Comparison of ENCODE assay signal across 8 cellular contexts in the genomic region with DNA sequence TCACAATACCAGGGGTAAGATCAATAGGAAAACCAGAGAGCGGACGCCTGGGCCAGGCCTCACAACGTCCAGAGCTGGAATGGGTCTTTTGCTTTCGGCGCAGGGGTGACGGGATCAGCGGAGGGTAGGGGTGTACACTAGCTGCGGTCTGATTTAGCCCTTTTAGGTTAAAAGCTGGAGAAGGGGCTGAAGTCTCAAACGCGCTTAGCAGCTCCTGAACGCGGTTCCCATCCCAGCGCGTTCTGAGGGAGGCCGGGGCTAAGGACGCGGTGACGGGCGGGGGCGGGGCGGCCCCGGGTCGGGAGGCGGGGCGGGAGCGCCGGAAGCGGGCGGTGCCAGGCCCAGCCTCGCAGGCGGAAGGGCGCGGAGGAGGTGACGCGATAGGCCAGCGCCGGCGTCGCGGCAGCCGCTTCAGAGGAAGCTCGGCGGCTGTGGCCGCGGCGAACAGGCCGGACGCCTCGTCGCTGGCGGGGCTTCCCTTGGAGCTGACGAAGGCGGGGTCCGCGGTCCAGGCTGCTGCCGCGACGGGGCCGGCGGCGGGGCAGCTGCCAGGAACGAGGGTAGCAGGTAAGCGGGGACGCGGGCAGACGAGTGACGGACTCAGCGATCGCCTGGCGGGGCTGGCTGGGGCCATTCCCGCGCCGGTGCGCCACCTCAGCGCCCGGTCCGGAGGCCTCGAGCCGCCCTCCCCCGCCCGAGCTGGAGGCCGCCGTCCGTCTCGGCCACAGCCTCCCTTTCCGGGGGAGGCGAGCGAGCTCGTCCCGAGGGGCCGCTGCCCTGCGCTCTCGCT. TPM values are rescaled to one million over a fixed set of nuclear protein-coding genes. Genes with fewer than 3 reads are reported as not detected.
DNase-seq lines count a peak whose midpoint lies in the region; ATAC-seq, FAIRE-seq and TF ChIP-seq lines count a peak whose summit lies in the region.

A gene with protein sequence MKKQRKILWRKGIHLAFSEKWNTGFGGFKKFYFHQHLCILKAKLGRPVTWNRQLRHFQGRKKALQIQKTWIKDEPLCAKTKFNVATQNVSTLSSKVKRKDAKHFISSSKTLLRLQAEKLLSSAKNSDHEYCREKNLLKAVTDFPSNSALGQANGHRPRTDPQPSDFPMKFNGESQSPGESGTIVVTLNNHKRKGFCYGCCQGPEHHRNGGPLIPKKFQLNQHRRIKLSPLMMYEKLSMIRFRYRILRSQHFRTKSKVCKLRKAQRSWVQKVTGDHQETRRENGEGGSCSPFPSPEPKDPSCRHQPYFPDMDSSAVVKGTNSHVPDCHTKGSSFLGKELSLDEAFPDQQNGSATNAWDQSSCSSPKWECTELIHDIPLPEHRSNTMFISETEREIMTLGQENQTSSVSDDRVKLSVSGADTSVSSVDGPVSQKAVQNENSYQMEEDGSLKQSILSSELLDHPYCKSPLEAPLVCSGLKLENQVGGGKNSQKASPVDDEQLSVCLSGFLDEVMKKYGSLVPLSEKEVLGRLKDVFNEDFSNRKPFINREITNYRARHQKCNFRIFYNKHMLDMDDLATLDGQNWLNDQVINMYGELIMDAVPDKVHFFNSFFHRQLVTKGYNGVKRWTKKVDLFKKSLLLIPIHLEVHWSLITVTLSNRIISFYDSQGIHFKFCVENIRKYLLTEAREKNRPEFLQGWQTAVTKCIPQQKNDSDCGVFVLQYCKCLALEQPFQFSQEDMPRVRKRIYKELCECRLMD (plus strand): TSS at position 414 of the 790 bp plus-strand sequence. CDS start 17,262 bp downstream, outside the sequence.

- DNase-seq in GM12891 (ENCODE audit: insufficient read length, low spot score) (peak; percentile 90), NCI-H1417 treated with DMSO at 0.1 percent for 48 hours (lab: John Stamatoyannopoulos, UW) (peak; percentile 50), SW 1271 (lab: John Stamatoyannopoulos, UW) (peak; percentile 63 to 74), Right ventricle myocardium inferior (ENCODE audit: missing footprints) (peak; percentile 96), ovary (peak; percentile 85 to 94 (median 89))
- DNase-seq in activated naive CD8-positive, alpha-beta T cell treated with anti-CD3 and anti-CD28 coated beads, Interleukin-2, amount 50 U/mL, for 16 hours (ENCODE audit: low read depth, low spot score), result peak; percentile 81

- 0 to 2% (median 0%) methylated on average over 8 to 93 of the region's 93 CpGs for WGBS in ovary, 3 donors
- 1% methylated on average over 93 of the region's 93 CpGs for WGBS in thymus

- H3K27ac ChIP-seq in ovary (peak within 1 kb of the TSS; percentile 64 to 87), thymus (ENCODE audit: low read depth) (peak within 1 kb of the TSS; percentile 88)

- FAIRE-seq in GM12891 (lab: Jason Lieb, UNC), result peak; percentile 99

- no peaks in the 10 kb centered on the region for H3K27me3 ChIP-seq in ovary
- no peaks in the 10 kb centered on the region for H3K27me3 ChIP-seq in thymus (ENCODE audit: control insufficient read depth, insufficient read depth)

- TF ChIP-seq EP300 in ovary (IDR thresholded peaks at IDR 0.05), result no peak

- intact Hi-C loops in Right ventricle myocardium inferior (cut with DNase I) (loop anchor here (2.0 kb wide), 1 partner anchor 75 kb away; a partner anchor contains a TSS), ovary (cut with DNase I) (loop anchor here in 1 of 4 donors (5.0 kb wide), 1 partner anchor 75 kb away; a partner anchor contains a TSS)

- H3K9me3 ChIP-seq in ovary (no peaks in the 10 kb centered on the region), thymus (ENCODE audit: control insufficient read depth) (no peaks in the 10 kb centered on the region)

- ATAC-seq in HG02840 (IDR thresholded peaks at IDR 0.05; ENCODE audit: low FRiP score, unreplicated experiment) (peak; percentile 90), Right ventricle myocardium inferior (peak; percentile 99)

- H3K36me3 ChIP-seq in ovary, result no peaks in the 10 kb centered on the region
- H3K36me3 ChIP-seq in thymus (ENCODE audit: control insufficient read depth, insufficient read depth), result no peaks in the 10 kb centered on the region

- TF ChIP-seq POLR2A in GM12891 (IDR thresholded peaks at IDR 0.05; ENCODE audit: low read depth, low read length) (peak; percentile 92), ovary (IDR thresholded peaks at IDR 0.05) (peak; percentile 85)

- H3K4me3 ChIP-seq in ovary (peak within 1 kb of the TSS; percentile 97), thymus (ENCODE audit: low read length) (peak within 1 kb of the TSS; percentile 74)

- no peak for TF ChIP-seq CTCF in ovary (IDR thresholded peaks at IDR 0.05)

- H3K4me1 ChIP-seq in ovary (ENCODE audit: insufficient read depth), result peaks cover 6% of the 10 kb centered on the region
- H3K4me1 ChIP-seq in thymus (ENCODE audit: control insufficient read depth, insufficient read depth, low read length), result peaks cover 7% of the 10 kb centered on the region

TF ChIP-seq in GM12891, 5 proteins besides CTCF, POLR2A, EP300 and RAD21:
- TF ChIP-seq SPI1 (IDR thresholded peaks at IDR 0.05; ENCODE audit: low read depth, low read length), result no peak
- TF ChIP-seq TAF1 (IDR thresholded peaks at IDR 0.05; ENCODE audit: low read depth, low read length), result peak; percentile 30; the same call in 1 of the 2 replicates
- TF ChIP-seq PAX5 (IDR thresholded peaks at IDR 0.05; ENCODE audit: insufficient read depth, low read length, severe bottlenecking), result no peak
- TF ChIP-seq POU2F2 (IDR thresholded peaks at IDR 0.05; ENCODE audit: low read depth, low read length), result no peak
- TF ChIP-seq POLR2AphosphoS5 (IDR thresholded peaks at IDR 0.05; ENCODE audit: low read depth, low read length), result peak; percentile 91

RNA-seq across cellular contexts. Expression of the gene that starts here (rescaled TPM):
- polyA plus RNA-seq in GM12891 (2012; ENCODE audit: low read depth, missing spikeins), result 9.0 TPM
- 15.8 TPM for total RNA-seq in Right ventricle myocardium inferior
- 10 to 100 TPM; 24.6 to 41.1 (median 28.5) TPM for total RNA-seq in ovary
- polyA plus RNA-seq in ovary, result 10 to 100 TPM in 1 of 2 donors, 1 to 10 TPM in 1; 8.6 to 11.3 TPM
- polyA plus RNA-seq in thymus, result 11.3 TPM

Comparison
In these comparisons a context has a peak if more than half of its experiments do, and no peak if none do; other contexts are left out.
1. Peak in every context shown above with its lines: DNase-seq, ATAC-seq, H3K4me3 ChIP-seq and H3K27ac ChIP-seq.